28 cellular contexts compared by ENCODE assay signal in genomic region chr3:880371-880770, GRCh38.
"Had no signal": no experiment of that assay in that cellular context is flagged by ENCODE, and none has a peak within 500 bp of the region (broad histone marks: within the 10 kb centered on the region; RNA-seq: fewer than 3 reads in every experiment).

No MANE protein-coding gene starts in this region.

- H3K4me3 Mint-ChIP-seq: activated CD4-positive, alpha-beta T cell treated with anti-CD3 and anti-CD28 coated beads, Interleukin-2, amount 10 ng/mL, durations not matched to agents 24 days and 14 days; activated CD8-positive, alpha-beta T cell treated with anti-CD3 and anti-CD28 coated beads, Interleukin-2, amount 10 ng/mL, durations not matched to agents 7 days and 5 days; activated naive CD4-positive, alpha-beta T cell treated with anti-CD3 and anti-CD28 coated beads, Interleukin-2, amount 50 U/mL, for 24 hours; activated naive CD8-positive, alpha-beta T cell treated with anti-CD3 and anti-CD28 coated beads, Interleukin-2, amount 10 ng/mL, durations not matched to agents 7 days and 5 days; activated T-cell treated with anti-CD3 and anti-CD28 coated beads, Interleukin-2, amount 50 U/mL, for 24 hours had no signal

- H3K9ac ChIP-seq: KMS-11 had no signal

- H3K36me3 ChIP-seq: breast epithelium, SJCRH30 had no signal

- H3K27ac Mint-ChIP-seq: activated CD4-positive, alpha-beta T cell treated with anti-CD3 and anti-CD28 coated beads, Interleukin-2, amount 10 ng/mL, durations not matched to agents 24 days and 14 days; activated CD8-positive, alpha-beta T cell treated with anti-CD3 and anti-CD28 coated beads, Interleukin-2, amount 10 ng/mL, durations not matched to agents 7 days and 5 days; activated naive CD4-positive, alpha-beta T cell treated with anti-CD3 and anti-CD28 coated beads, Interleukin-2, amount 50 U/mL, for 24 hours; activated naive CD8-positive, alpha-beta T cell treated with anti-CD3 and anti-CD28 coated beads, Interleukin-2, amount 10 ng/mL, durations not matched to agents 7 days and 5 days; activated T-cell treated with anti-CD3 and anti-CD28 coated beads, Interleukin-2, amount 50 U/mL, for 24 hours; activated T-helper 2 cell treated with anti-CD3 and anti-CD28 coated beads, Interferon-gamma antibody, Interleukin-2, Interleukin-4, amounts not matched to agents 10 μg/mL and 5 μg/mL and 100 μg/mL, durations not matched to agents 14 hours and 24 hours and 36 hours had no signal

- H3K9me3 Mint-ChIP-seq: activated naive CD4-positive, alpha-beta T cell treated with anti-CD3 and anti-CD28 coated beads, Interleukin-2, amount 50 U/mL, for 24 hours had no signal

- H3K9me3 ChIP-seq: body of pancreas, breast epithelium, SJCRH30 had no signal

- H3K27me3 ChIP-seq: body of pancreas, breast epithelium, SJCRH30 had no signal

- H3K4me1 Mint-ChIP-seq: activated CD4-positive, alpha-beta T cell treated with anti-CD3 and anti-CD28 coated beads, Interleukin-2, amount 10 ng/mL, durations not matched to agents 24 days and 14 days; activated naive CD4-positive, alpha-beta T cell treated with anti-CD3 and anti-CD28 coated beads, Interleukin-2, amount 50 U/mL, for 24 hours had no signal

- H3K4me3 ChIP-seq: body of pancreas, breast epithelium, SJCRH30, SK-N-MC had no signal

- H3K27me3 Mint-ChIP-seq: activated CD4-positive, alpha-beta T cell treated with anti-CD3 and anti-CD28 coated beads, Interleukin-2, amount 10 ng/mL, durations not matched to agents 24 days and 14 days; activated naive CD4-positive, alpha-beta T cell treated with anti-CD3 and anti-CD28 coated beads, Interleukin-2, amount 50 U/mL, for 24 hours; activated naive CD8-positive, alpha-beta T cell treated with anti-CD3 and anti-CD28 coated beads, Interleukin-2, amount 10 ng/mL, durations not matched to agents 7 days and 5 days; activated T-cell treated with anti-CD3 and anti-CD28 coated beads, Interleukin-2, amount 50 U/mL, for 24 hours had no signal

- H3K36me3 Mint-ChIP-seq: activated naive CD4-positive, alpha-beta T cell treated with anti-CD3 and anti-CD28 coated beads, Interleukin-2, amount 50 U/mL, for 24 hours; activated naive CD8-positive, alpha-beta T cell treated with anti-CD3 and anti-CD28 coated beads, Interleukin-2, amount 10 ng/mL, durations not matched to agents 7 days and 5 days had no signal

- H3K27ac ChIP-seq: body of pancreas, breast epithelium, KMS-11, SJCRH30, SK-N-MC had no signal

- DNase-seq: activated CD4-positive, alpha-beta T cell treated with anti-CD3 and anti-CD28 coated beads, Interleukin-2, amount 10 ng/mL, durations not matched to agents 24 days and 14 days; activated CD4-positive, alpha-beta T cell treated with anti-CD3 and anti-CD28 coated beads, Interleukin-2, amount 50 U/mL, for 48 hours; activated CD8-positive, alpha-beta T cell treated with anti-CD3 and anti-CD28 coated beads, Interleukin-2, amount 10 ng/mL, durations not matched to agents 7 days and 5 days; activated gamma-delta T cell; activated naive CD4-positive, alpha-beta T cell treated with Interleukin-2 at 50 U/mL for 16 hours; activated naive CD8-positive, alpha-beta T cell treated with anti-CD3 and anti-CD28 coated beads, Interleukin-2, amount 10 ng/mL, durations not matched to agents 7 days and 5 days; activated T-cell treated with anti-CD3 and anti-CD28 coated beads, Interleukin-2, amount 50 U/mL, for 24 hours; amygdala; body of pancreas; MM.1S; MV-4-11; NCI-H1092; NCI-H146; NCI-H187; NCI-H2029 treated with DMSO at 0.1 percent for 48 hours; NCI-H2107; NCI-H2171; NCI-H510A; NCI-H526; NCI-H748 treated with DMSO at 0.1 percent for 48 hours; SHP77; SJCRH30; T1000 had no signal

- H3K4me1 ChIP-seq: body of pancreas, breast epithelium, SJCRH30 had no signal
